31 cellular contexts compared by ENCODE assay signal in genomic region chr5:62037972-62038371, GRCh38.
"Had no signal": no experiment of that assay in that cellular context is flagged by ENCODE, and none has a peak within 500 bp of the region (broad histone marks: within the 10 kb centered on the region; RNA-seq: fewer than 3 reads in every experiment).

No MANE protein-coding gene starts in this region.

- H3K27me3 Mint-ChIP-seq: activated CD8-positive, alpha-beta T cell treated with anti-CD3 and anti-CD28 coated beads for 36 hours had no signal

- H3K4me1 ChIP-seq: esophagus muscularis mucosa, foreskin keratinocyte, gastrocnemius medialis, heart left ventricle had no signal

- H3K4me3 ChIP-seq: coronary artery, esophagus muscularis mucosa, gastrocnemius medialis, heart left ventricle had no signal

- DNase-seq: activated B cell treated with CpG ODN at 0.5 μM for 24 hours; activated CD4-positive, alpha-beta T cell treated with anti-CD3 and anti-CD28 coated beads for 48 hours; activated CD4-positive, alpha-beta T cell treated with anti-CD3 and anti-CD28 coated beads, Interleukin-2, amount 50 U/mL, for 1 hour; activated CD4-positive, alpha-beta T cell treated with anti-CD3 and anti-CD28 coated beads, Interleukin-2, amount 50 U/mL, for 48 hours; activated CD8-positive, alpha-beta memory T cell treated with anti-CD3 and anti-CD28 coated beads for 24 hours; activated CD8-positive, alpha-beta T cell treated with anti-CD3 and anti-CD28 coated beads for 36 hours; activated effector memory CD4-positive, alpha-beta T cell treated with Interleukin-2 at 50 U/mL for 16 hours; activated gamma-delta T cell treated with Interleukin-2 at 50 U/mL for 16 hours; activated naive CD4-positive, alpha-beta T cell treated with anti-CD3 and anti-CD28 coated beads, Interleukin-2, amount 50 U/mL, for 16 hours; activated naive CD4-positive, alpha-beta T cell treated with Interleukin-2 at 50 U/mL for 16 hours; activated T-cell treated with anti-CD3 and anti-CD28 coated beads, Interleukin-2, amount 50 U/mL, for 4 hours; amniotic stem cell; anterior cingulate cortex; brain microvascular endothelial cell; effector CD4-positive, alpha-beta T cell; effector memory CD8-positive, alpha-beta T cell; foreskin keratinocyte; gastrocnemius medialis; glutamatergic neuron; heart left ventricle; T1000; WERI-Rb-1 had no signal

- H3K4me3 Mint-ChIP-seq: activated B cell treated with CpG ODN at 0.5 μM for 24 hours; activated CD8-positive, alpha-beta T cell treated with anti-CD3 and anti-CD28 coated beads for 36 hours; activated naive CD8-positive, alpha-beta T cell; activated T-cell treated with anti-CD3 and anti-CD28 coated beads, Interleukin-2, amount 50 U/mL, for 4 hours; activated T-helper 17 cell treated with anti-CD3 and anti-CD28 coated beads, Interleukin-2, amount 50 U/mL, for 72 hours; central memory CD8-positive, alpha-beta T cell; dendritic cell treated with granulocyte-macrophage colony-stimulating factor and Interleukin-4, amounts not matched to agents 40 ng/mL and 50 ng/mL, for 4 days; effector memory CD8-positive, alpha-beta T cell had no signal

- H3K4me1 Mint-ChIP-seq: activated B cell treated with CpG ODN at 0.5 μM for 24 hours; activated T-helper 17 cell treated with anti-CD3 and anti-CD28 coated beads, Interleukin-2, amount 50 U/mL, for 72 hours; central memory CD8-positive, alpha-beta T cell had no signal

- H3K36me3 ChIP-seq: brain microvascular endothelial cell, esophagus muscularis mucosa, gastrocnemius medialis, heart left ventricle, WERI-Rb-1 had no signal

- H3K9me3 ChIP-seq: gastrocnemius medialis had no signal

- ATAC-seq: activated CD4-positive, CD25-positive, alpha-beta regulatory T cell treated with anti-CD3 and anti-CD28 coated beads, Interleukin-2, amount 50 U/mL, for 24 hours; activated CD8-positive, alpha-beta T cell treated with anti-CD3 and anti-CD28 coated beads for 36 hours; activated T-cell treated with anti-CD3 and anti-CD28 coated beads, Interleukin-2, amount 50 U/mL, for 4 hours; activated T-helper 17 cell treated with anti-CD3 and anti-CD28 coated beads, Interleukin-2, amount 50 U/mL, for 72 hours; effector memory CD8-positive, alpha-beta T cell; foreskin keratinocyte; gastrocnemius medialis; heart left ventricle had no signal

- FAIRE-seq: astrocyte, bronchial epithelial cell had no signal

- H3K27me3 ChIP-seq: brain microvascular endothelial cell, esophagus muscularis mucosa, foreskin keratinocyte, gastrocnemius medialis had no signal

- H3K9me3 Mint-ChIP-seq: activated B cell treated with CpG ODN at 0.5 μM for 24 hours; activated CD8-positive, alpha-beta T cell treated with anti-CD3 and anti-CD28 coated beads for 36 hours had no signal

- H3K27ac Mint-ChIP-seq: activated B cell treated with CpG ODN at 0.5 μM for 24 hours; activated CD8-positive, alpha-beta T cell treated with anti-CD3 and anti-CD28 coated beads for 36 hours; activated naive CD8-positive, alpha-beta T cell; activated T-helper 17 cell treated with anti-CD3 and anti-CD28 coated beads, Interleukin-2, amount 50 U/mL, for 72 hours; dendritic cell treated with granulocyte-macrophage colony-stimulating factor and Interleukin-4, amounts not matched to agents 40 ng/mL and 50 ng/mL, for 4 days; effector memory CD8-positive, alpha-beta T cell had no signal

- H3K27ac ChIP-seq: brain microvascular endothelial cell, coronary artery, esophagus muscularis mucosa, foreskin keratinocyte, gastrocnemius medialis, heart left ventricle, WERI-Rb-1 had no signal

- H3K36me3 Mint-ChIP-seq: activated naive CD8-positive, alpha-beta T cell had no signal
